28 cellular contexts compared by ENCODE assay signal in the genomic region with DNA sequence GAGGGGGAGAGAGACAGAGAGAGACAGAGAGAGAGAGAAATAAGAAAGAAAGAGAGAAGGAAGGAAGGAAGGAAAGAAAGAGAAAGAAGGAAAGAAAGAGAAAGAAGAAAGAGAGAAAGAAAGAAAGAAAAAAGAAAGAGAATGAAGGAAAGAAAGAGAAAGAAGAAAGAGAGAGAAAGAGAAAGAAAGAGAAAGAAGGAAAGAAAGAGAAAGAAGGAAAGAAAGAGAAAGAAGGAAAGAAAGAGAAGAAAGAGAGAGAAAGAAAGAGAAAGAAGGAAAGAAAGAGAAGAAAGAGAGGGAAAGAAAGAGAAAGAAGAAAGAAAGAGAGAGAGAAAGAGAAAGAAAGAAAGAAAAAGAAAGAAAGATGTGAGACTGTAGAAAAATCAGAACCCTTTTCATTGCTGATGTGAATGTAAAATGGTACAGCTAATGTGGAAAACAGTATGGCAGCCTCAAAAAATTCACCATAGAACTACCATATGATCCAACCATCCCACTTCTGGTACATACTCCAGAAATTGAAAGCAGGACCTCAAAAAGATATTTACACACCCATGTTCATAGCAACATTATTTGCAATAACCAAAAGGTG.
"Had no signal": no experiment of that assay in that cellular context is flagged by ENCODE, and none has a peak within 500 bp of the region (broad histone marks: within the 10 kb centered on the region; RNA-seq: fewer than 3 reads in every experiment).

No MANE protein-coding gene starts in this region.

- H3K9me3 ChIP-seq: left lung, lower lobe of right lung, neutrophil, right atrium auricular region, suprapubic skin, thoracic aorta, tibial artery, upper lobe of right lung had no signal

- H3K4me3 ChIP-seq: left lung, lower lobe of right lung, right atrium auricular region, skin epidermis, suprapubic skin, thoracic aorta, tibial artery, upper lobe of right lung had no signal

- H3K4me1 ChIP-seq: left lung, lower lobe of right lung, parathyroid adenoma, right atrium auricular region, suprapubic skin, tibial artery, upper lobe of right lung had no signal

- H3K27me3 ChIP-seq: left lung, neutrophil, right atrium auricular region, suprapubic skin, tibial artery, upper lobe of right lung had no signal

- H3K36me3 Mint-ChIP-seq: immature natural killer cell; naive thymus-derived CD8-positive, alpha-beta T cell had no signal

- H3K36me3 ChIP-seq: left lung, lower lobe of right lung, neutrophil, right atrium auricular region, suprapubic skin, thoracic aorta, tibial artery, upper lobe of right lung had no signal

- H3K27ac ChIP-seq: left lung, lower lobe of right lung, neutrophil, parathyroid adenoma, right atrium auricular region, skin epidermis, suprapubic skin, thoracic aorta, tibial artery, upper lobe of right lung had no signal

- H3K27ac Mint-ChIP-seq: immature natural killer cell; naive thymus-derived CD8-positive, alpha-beta T cell; nephron; stimulated activated naive CD8-positive, alpha-beta T cell treated with anti-CD3 and anti-CD28 coated beads, Interleukin-15, Interleukin-2, amounts not matched to agents 100 ng/mL and 50 ng/mL, for 24 hours had no signal

- H3K4me3 Mint-ChIP-seq: immature natural killer cell; naive thymus-derived CD8-positive, alpha-beta T cell; nephron; neural crest cell; stimulated activated naive CD8-positive, alpha-beta T cell treated with anti-CD3 and anti-CD28 coated beads, Interleukin-15, Interleukin-2, amounts not matched to agents 100 ng/mL and 50 ng/mL, for 24 hours had no signal

- H3K4me1 Mint-ChIP-seq: immature natural killer cell; naive thymus-derived CD8-positive, alpha-beta T cell; nephron had no signal

- H3K9me3 Mint-ChIP-seq: nephron, neural crest cell had no signal

- ATAC-seq: left colon; left lung; lower lobe of right lung; naive thymus-derived CD8-positive, alpha-beta T cell; sciatic nerve; upper lobe of right lung had no signal

- DNase-seq: hypothalamus; immature natural killer cell; kidney; left colon; left lung; lower lobe of right lung; mammary epithelial cell; mesenchymal stem cell; naive thymus-derived CD8-positive, alpha-beta T cell; occipital lobe; stimulated activated CD4-positive, alpha-beta T cell treated with anti-CD3 and anti-CD28 coated beads, Interleukin-12 subunit alpha, Interleukin-12 subunit beta, amount 100 ng/mL, for 4 hours; stimulated activated CD4-positive, alpha-beta T cell treated with anti-CD3 and anti-CD28 coated beads, Interleukin-15, amount 100 ng/mL, for 24 hours; stimulated activated CD4-positive, alpha-beta T cell treated with anti-CD3 and anti-CD28 coated beads, Interleukin-2, amount 100 ng/mL, for 24 hours; stimulated activated CD4-positive, alpha-beta T cell treated with anti-CD3 and anti-CD28 coated beads, Interleukin-4, amount 100 ng/mL, for 1 hour; stimulated activated naive CD4-positive, alpha-beta T cell; tibial artery; trophoblast cell; upper lobe of right lung had no signal
